In the genomic region with DNA sequence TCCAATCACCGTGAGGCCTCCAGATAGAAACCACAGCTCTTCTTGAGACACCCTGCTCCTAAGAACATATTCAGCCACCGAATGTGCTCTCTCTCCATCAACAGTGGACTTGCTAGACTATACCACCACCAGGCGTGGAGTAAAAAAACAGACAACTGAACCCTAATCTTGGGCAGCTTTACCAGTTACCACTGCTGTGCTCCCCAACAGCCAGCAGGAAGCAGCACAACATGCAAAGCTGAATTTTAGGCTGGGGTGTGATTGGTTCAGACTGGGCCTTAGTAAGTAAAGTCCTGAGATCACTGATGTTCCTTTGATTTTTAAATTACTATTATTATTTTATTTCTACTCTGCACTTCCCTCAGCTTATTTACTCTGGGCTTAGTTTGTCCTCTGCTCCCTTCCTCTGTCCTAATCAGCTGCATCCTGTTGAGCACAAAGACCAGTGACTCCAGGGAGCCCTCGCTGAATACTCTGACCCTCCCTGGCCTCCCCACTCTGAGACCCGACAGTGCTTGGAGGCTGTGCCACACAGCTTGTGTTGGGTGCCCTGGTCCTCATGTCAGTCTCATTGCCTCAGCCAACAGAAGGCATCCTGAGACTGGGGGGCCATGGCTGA, we compare ENCODE assay signal across 9 cellular contexts. TPM values are rescaled to one million over a fixed set of nuclear protein-coding genes. Genes with fewer than 3 reads are reported as not detected.
A peak's percentile ranks its signal among the peaks of the same experiment; 100 is the strongest.
DNase-seq lines count a peak whose midpoint lies in the region; ATAC-seq and TF ChIP-seq lines count a peak whose summit lies in the region.
"Had no signal": no experiment of that assay in that cellular context is flagged by ENCODE, and none has a peak within 500 bp of the region (broad histone marks: within the 10 kb centered on the region; RNA-seq: fewer than 3 reads in every experiment).

No MANE protein-coding gene starts in this region.

- peak overlapping the region; percentile 32 to 98 (median 92) for H3K27ac ChIP-seq in gastroesophageal sphincter
- peak overlapping the region; percentile 84 to 96 (median 92) for H3K27ac ChIP-seq in sigmoid colon

- DNase-seq in D341Med (ENCODE audit: low spot score), result peak; percentile 70
- peak; percentile 32 for DNase-seq in activated T-helper 2 cell treated with anti-CD3 and anti-CD28 coated beads, Interferon-gamma antibody, Interleukin-2, Interleukin-4, amounts not matched to agents 10 μg/mL and 5 μg/mL and 100 μg/mL, durations not matched to agents 14 hours and 24 hours and 36 hours (ENCODE audit: low spot score)
- DNase-seq in sigmoid colon, result peak; percentile 79
- DNase-seq in GF-D8 (lab: John Stamatoyannopoulos, UW), result no peak

- no peak overlapping the region for H3K27ac Mint-ChIP-seq in activated T-helper 2 cell treated with anti-CD3 and anti-CD28 coated beads, Interferon-gamma antibody, Interleukin-2, Interleukin-4, amounts not matched to agents 10 μg/mL and 5 μg/mL and 100 μg/mL, durations not matched to agents 14 hours and 24 hours and 36 hours
- H3K27ac Mint-ChIP-seq: T-helper 1 cell treated with Interleukin-12 subunit alpha and Interleukin-12 subunit beta and Interleukin-4 antibody, amounts not matched to agents 30 μg/mL and 1 μg/mL, for 36 hours had no signal

- peaks cover 23% of the 10 kb centered on the region for H3K4me1 Mint-ChIP-seq in activated T-helper 2 cell treated with anti-CD3 and anti-CD28 coated beads, Interferon-gamma antibody, Interleukin-2, Interleukin-4, amounts not matched to agents 10 μg/mL and 5 μg/mL and 100 μg/mL, durations not matched to agents 14 hours and 24 hours and 36 hours (ENCODE audit: low read depth)

- H3K4me1 ChIP-seq in gastroesophageal sphincter (peaks cover 18 to 62% (median 40%) of the 10 kb centered on the region in 3 donors), sigmoid colon (peaks cover 0 to 55% (median 50%) of the 10 kb centered on the region in 4 donors)

- ATAC-seq in HG03039 (IDR thresholded peaks at IDR 0.05; ENCODE audit: unreplicated experiment) (peak; percentile 56), gastroesophageal sphincter (no peak), GM18858 (IDR thresholded peaks at IDR 0.05; ENCODE audit: unreplicated experiment) (no peak)

- TF ChIP-seq CTCF in gastroesophageal sphincter (IDR thresholded peaks at IDR 0.05) (peak; percentile 82 to 95 (median 93)), sigmoid colon (IDR thresholded peaks at IDR 0.05) (peak; percentile 89 to 93 (median 92))

- H3K9me3 ChIP-seq in gastroesophageal sphincter (no peaks in the 10 kb centered on the region), sigmoid colon (no peaks in the 10 kb centered on the region)

- H3K4me3 ChIP-seq in gastroesophageal sphincter, result no peak overlapping the region
- H3K4me3 ChIP-seq in sigmoid colon, result no peak overlapping the region

- H3K27me3 Mint-ChIP-seq in activated T-helper 2 cell treated with anti-CD3 and anti-CD28 coated beads, Interferon-gamma antibody, Interleukin-2, Interleukin-4, amounts not matched to agents 10 μg/mL and 5 μg/mL and 100 μg/mL, durations not matched to agents 14 hours and 24 hours and 36 hours (ENCODE audit: low read depth), result no peaks in the 10 kb centered on the region

- TF ChIP-seq POLR2A in gastroesophageal sphincter (IDR thresholded peaks at IDR 0.05), result no peak
- TF ChIP-seq POLR2A in sigmoid colon (IDR thresholded peaks at IDR 0.05), result no peak

- H3K4me3 Mint-ChIP-seq in activated T-helper 2 cell treated with anti-CD3 and anti-CD28 coated beads, Interferon-gamma antibody, Interleukin-2, Interleukin-4, amounts not matched to agents 10 μg/mL and 5 μg/mL and 100 μg/mL, durations not matched to agents 14 hours and 24 hours and 36 hours (ENCODE audit: low read depth), result no peak overlapping the region
- H3K4me3 Mint-ChIP-seq: T-helper 1 cell treated with Interleukin-12 subunit alpha and Interleukin-12 subunit beta and Interleukin-4 antibody, amounts not matched to agents 30 μg/mL and 1 μg/mL, for 36 hours had no signal

- 24 to 49% methylated on average over 3 of the region's 5 CpGs for WGBS in gastroesophageal sphincter (ENCODE audit: low coverage in 1 of 2), 2 donors
- WGBS in sigmoid colon, 2 donors, result 65 to 68% methylated on average over 5 of the region's 5 CpGs

- intact Hi-C loops in activated T-helper 2 cell treated with anti-CD3 and anti-CD28 coated beads, Interferon-gamma antibody, Interleukin-2, Interleukin-4, amounts not matched to agents 10 μg/mL and 5 μg/mL and 100 μg/mL, durations not matched to agents 14 hours and 24 hours and 36 hours (cut with micrococcal nuclease), result loop anchor here (1.0 to 5.0 kb wide), 2 partner anchors 76 to 146 kb away; no protein-coding TSS in a partner anchor
- intact Hi-C loops in sigmoid colon (cut with DNase I), result loop anchor here (1.0 to 10.0 kb wide), 4 partner anchors 61 to 221 kb away; a partner anchor contains a TSS

- peaks cover 4% of the 10 kb centered on the region for H3K36me3 Mint-ChIP-seq in activated T-helper 2 cell treated with anti-CD3 and anti-CD28 coated beads, Interferon-gamma antibody, Interleukin-2, Interleukin-4, amounts not matched to agents 10 μg/mL and 5 μg/mL and 100 μg/mL, durations not matched to agents 14 hours and 24 hours and 36 hours (ENCODE audit: low read depth)

- H3K27me3 ChIP-seq in gastroesophageal sphincter, result no peaks in the 10 kb centered on the region
- H3K27me3 ChIP-seq in sigmoid colon, result no peaks in the 10 kb centered on the region

- H3K36me3 ChIP-seq in gastroesophageal sphincter (no peaks in the 10 kb centered on the region), sigmoid colon (no peaks in the 10 kb centered on the region)

- H3K9me3 Mint-ChIP-seq in activated T-helper 2 cell treated with anti-CD3 and anti-CD28 coated beads, Interferon-gamma antibody, Interleukin-2, Interleukin-4, amounts not matched to agents 10 μg/mL and 5 μg/mL and 100 μg/mL, durations not matched to agents 14 hours and 24 hours and 36 hours, result peaks cover 5% of the 10 kb centered on the region

- TF ChIP-seq EP300 in gastroesophageal sphincter (IDR thresholded peaks at IDR 0.05) (no peak), sigmoid colon (IDR thresholded peaks at IDR 0.05) (no peak)

TF ChIP-seq in PFSK-1, 5 proteins besides CTCF, POLR2A, EP300 and RAD21:
- TF ChIP-seq FOXP2 (optimal IDR thresholded peaks at IDR 0.05; ENCODE audit: borderline replicate concordance, extremely low read depth, extremely low read length, insufficient read depth) (peak; percentile 25), SIN3A (IDR thresholded peaks at IDR 0.05; ENCODE audit: borderline replicate concordance, insufficient read depth, low read length) (no peak)

RNA-seq across cellular contexts. Expression of a gene that starts 21.9 kb away (rescaled TPM):
- polyA plus RNA-seq in PFSK-1 (2012; ENCODE audit: insufficient read length, low read depth), result 28.6 TPM
- total RNA-seq in activated T-helper 2 cell treated with anti-CD3 and anti-CD28 coated beads, Interferon-gamma antibody, Interleukin-2, Interleukin-4, amounts not matched to agents 10 μg/mL and 5 μg/mL and 100 μg/mL, durations not matched to agents 14 hours and 24 hours and 36 hours, result 59.8 and 62.9 TPM in 2 replicates
- total RNA-seq in gastroesophageal sphincter (10 to 100 TPM; 21.7 to 36.4 (median 30.6) TPM), sigmoid colon (10 to 100 TPM; 17.7 to 31.4 (median 27.7) TPM)
- 10 to 100 TPM; 47.4 to 89.5 (median 68.2) TPM for polyA plus RNA-seq in sigmoid colon

RNA-seq across cellular contexts. Expression of a gene that starts 25.9 kb away (rescaled TPM):
- 77.1 TPM for polyA plus RNA-seq in PFSK-1 (2012; ENCODE audit: insufficient read length, low read depth)
- 160 and 180 TPM in 2 replicates for total RNA-seq in activated T-helper 2 cell treated with anti-CD3 and anti-CD28 coated beads, Interferon-gamma antibody, Interleukin-2, Interleukin-4, amounts not matched to agents 10 μg/mL and 5 μg/mL and 100 μg/mL, durations not matched to agents 14 hours and 24 hours and 36 hours
- total RNA-seq in gastroesophageal sphincter (10 to 100 TPM; 57.3 to 72.3 (median 63.1) TPM), sigmoid colon (10 to 100 TPM; 46.1 to 48.2 (median 48.2) TPM)
- polyA plus RNA-seq in sigmoid colon, result 10 to 100 TPM; 60.1 to 90.2 (median 73.1) TPM
